In genomic region chr14:89430271-89430620, GRCh38 we compare ENCODE assay signal across 9 cellular contexts. TPM values are rescaled to one million over a fixed set of nuclear protein-coding genes. Genes with fewer than 3 reads are reported as not detected.
DNase-seq lines count a peak whose midpoint lies in the region; ATAC-seq and TF ChIP-seq lines count a peak whose summit lies in the region.
"Had no signal": no experiment of that assay in that cellular context is flagged by ENCODE, and none has a peak within 500 bp of the region (broad histone marks: within the 10 kb centered on the region; RNA-seq: fewer than 3 reads in every experiment).

No MANE protein-coding gene starts in this region.

- in situ Hi-C loops in KBM-7 (cut with MboI; ENCODE audit: low pct_unique_long_range_greater_than_20kb, low sequenced_read_pairs), result no loop called here

- no peaks in the 10 kb centered on the region for H3K36me3 ChIP-seq in SK-N-SH (replicated peaks in 1 of 2; ENCODE audit: control insufficient read depth in 1 of 2, insufficient read depth in 2 of 2, low read length in 1 of 2)
- H3K36me3 ChIP-seq in effector memory CD4-positive, alpha-beta T cell (ENCODE audit: control insufficient read depth, insufficient read depth, low read length), result no peaks in the 10 kb centered on the region
- no peaks in the 10 kb centered on the region for H3K36me3 ChIP-seq in spleen

- CTCF ChIA-PET in SK-N-SH (lab: Yijun Ruan, JAX), result interaction anchor here (1.4 to 1.5 kb wide), 2 partner anchors 12 to 21 kb away, joined by 3 to 4 read pairs; no protein-coding TSS in a partner anchor

- TF ChIP-seq POLR2A in spleen (IDR thresholded peaks at IDR 0.05) (no peak), lower leg skin (IDR thresholded peaks at IDR 0.05) (no peak)

- peak overlapping the region; percentile 28; the same call in 1 of the 2 replicates for H3K9ac ChIP-seq in SK-N-SH

- H3K4me3 ChIP-seq in SK-N-SH (ENCODE audit: low read depth in 2 of 2, low read length in 1 of 2) (peak overlapping the region in 1 of 2 experiments; percentile 35; a peak in 1 of 4 replicates), HL-60 (replicated peaks; ENCODE audit: insufficient read depth, low read length) (no peak overlapping the region), spleen (peak overlapping the region; percentile 6 to 61 (median 31)), lower leg skin (ENCODE audit: low read depth, poor library complexity, severe bottlenecking) (no peak overlapping the region)
- H3K4me3 ChIP-seq in effector memory CD4-positive, alpha-beta T cell (ENCODE audit: insufficient read depth, low read depth, low read length, poor library complexity, severe bottlenecking), result peak overlapping the region; percentile 36
- H3K4me3 ChIP-seq: A549 had no signal

- H3K9me3 ChIP-seq in SK-N-SH (no peaks in the 10 kb centered on the region), spleen (no peaks in the 10 kb centered on the region)
- no peaks in the 10 kb centered on the region for H3K9me3 ChIP-seq in effector memory CD4-positive, alpha-beta T cell (ENCODE audit: control insufficient read depth, low read length)
- H3K9me3 ChIP-seq: A549 had no signal

- no peak for TF ChIP-seq EP300 in SK-N-SH (IDR thresholded peaks at IDR 0.05; ENCODE audit: borderline replicate concordance in 1 of 2, low read depth in 1 of 2, low read length in 1 of 2)

- peaks cover 19 to 30% of the 10 kb centered on the region in 2 experiments for H3K4me1 ChIP-seq in SK-N-SH (ENCODE audit: control insufficient read depth in 1 of 2, insufficient read depth in 2 of 2, low read depth in 1 of 2, low read length in 1 of 2)
- H3K4me1 ChIP-seq in effector memory CD4-positive, alpha-beta T cell (ENCODE audit: control insufficient read depth, insufficient read depth, low read length, poor library complexity, severe bottlenecking), result peaks cover 13% of the 10 kb centered on the region
- H3K4me1 ChIP-seq in spleen, result peaks cover 16 to 91% (median 53%) of the 10 kb centered on the region in 6 donors
- H3K4me1 ChIP-seq: A549 had no signal

- DNase-seq in SK-N-SH, result no peak
- no peak for DNase-seq in HL-60 (ENCODE audit: low read depth in 1 of 2, low spot score in 1 of 2)
- no peak for DNase-seq in effector memory CD4-positive, alpha-beta T cell
- DNase-seq in spleen, result no peak
- no peak for DNase-seq in KBM-7
- no peak for DNase-seq in lower leg skin (ENCODE audit: low spot score in 2 of 2)
- no peak for DNase-seq in GM20000 (ENCODE audit: low spot score)

- peak overlapping the region; percentile 57 to 81 for H3K27ac ChIP-seq in SK-N-SH (ENCODE audit: low read depth in 2 of 2, low read length in 1 of 2)
- peak overlapping the region; percentile 52 for H3K27ac ChIP-seq in HL-60 (replicated peaks)
- H3K27ac ChIP-seq in effector memory CD4-positive, alpha-beta T cell (ENCODE audit: insufficient read depth, low read length, poor library complexity, severe bottlenecking), result peak overlapping the region; percentile 61
- peak overlapping the region; percentile 55 to 88 (median 86) for H3K27ac ChIP-seq in spleen
- H3K27ac ChIP-seq: A549 had no signal

- no peaks in the 10 kb centered on the region; the same call in 1 of the 2 replicates for H3K79me2 ChIP-seq in SK-N-SH (ENCODE audit: insufficient read depth)

- no peak for TF ChIP-seq CTCF in SK-N-SH (IDR thresholded peaks at IDR 0.05)
- no peak for TF ChIP-seq CTCF in HL-60 (IDR thresholded peaks at IDR 0.05; ENCODE audit: insufficient read depth, low read length)
- TF ChIP-seq CTCF in spleen (IDR thresholded peaks at IDR 0.05 in 8 of 11, conservative IDR thresholded peaks at IDR 0.05 in 3 of 11), result no peak
- TF ChIP-seq CTCF in lower leg skin (IDR thresholded peaks at IDR 0.05), result no peak
- no peak for TF ChIP-seq CTCF in GM20000 (IDR thresholded peaks at IDR 0.05; ENCODE audit: extremely low read depth, missing control alignments)

- H3K4me2 ChIP-seq in SK-N-SH, result peak overlapping the region; percentile 61
- H3K4me2 ChIP-seq: A549 had no signal

- 32% methylated on average over 1 of the region's 1 CpG for WGBS in SK-N-SH (ENCODE audit: low lambda C conversion rate)
- 6 to 21% (median 13%) methylated on average over 1 of the region's 1 CpG for WGBS in spleen, 5 donors
- 18 to 24% methylated on average over 1 of the region's 1 CpG for WGBS in lower leg skin, 2 donors

- ATAC-seq in SK-N-SH treated with all-trans-retinoic acid at 6 μM for 48 hours, result no peak; the same call in 2 of the 3 replicates
- ATAC-seq: A549 had no signal

- H3K27me3 ChIP-seq in SK-N-SH (ENCODE audit: insufficient read depth), result no peaks in the 10 kb centered on the region
- no peaks in the 10 kb centered on the region for H3K27me3 ChIP-seq in HL-60 (ENCODE audit: insufficient read depth, poor library complexity, severe bottlenecking)
- no peaks in the 10 kb centered on the region for H3K27me3 ChIP-seq in effector memory CD4-positive, alpha-beta T cell (replicated peaks; ENCODE audit: control insufficient read depth, insufficient read depth, low read length, poor library complexity, severe bottlenecking)
- H3K27me3 ChIP-seq in spleen (replicated peaks in 1 of 7), result no peaks in the 10 kb centered on the region

- H3F3A ChIP-seq in SK-N-SH (replicated peaks; ENCODE audit: insufficient read depth), result peaks cover 25% of the 10 kb centered on the region

- intact Hi-C loops in spleen (cut with DNase I; ENCODE audit: low total_unique reads), result no loop called here
- intact Hi-C loops in lower leg skin (cut with DNase I; ENCODE audit: low total_unique reads), result no loop called here

- H2AFZ ChIP-seq in SK-N-SH (ENCODE audit: low read depth), result peak overlapping the region; percentile 9; the same call in 1 of the 2 replicates

- no peaks in the 10 kb centered on the region for H3K9me2 ChIP-seq in SK-N-SH

- no peaks in the 10 kb centered on the region for H4K20me1 ChIP-seq in SK-N-SH (ENCODE audit: insufficient read depth)

- POLR2A ChIA-PET in SK-N-SH (lab: Yijun Ruan, JAX), result interaction anchor here (1.4 kb wide), 1 partner anchor 605 kb away, joined by 3 read pairs; no protein-coding TSS in a partner anchor

- no peak for TF ChIP-seq RAD21 in SK-N-SH (IDR thresholded peaks at IDR 0.05; ENCODE audit: low read length)

TF ChIP-seq in SK-N-SH, 30 proteins besides CTCF, POLR2A, EP300 and RAD21 (continues in another document):
- TF ChIP-seq RXRA (IDR thresholded peaks at IDR 0.05; ENCODE audit: borderline replicate concordance, low read depth), result no peak
- TF ChIP-seq FOXJ3 (CRISPR knock-in tag; IDR thresholded peaks at IDR 0.05), result no peak
- no peak for TF ChIP-seq NFIC (IDR thresholded peaks at IDR 0.05; ENCODE audit: borderline replicate concordance)
- TF ChIP-seq MAX (IDR thresholded peaks at IDR 0.05; ENCODE audit: low read depth), result no peak
- TF ChIP-seq GABPA (IDR thresholded peaks at IDR 0.05; ENCODE audit: low read depth), result no peak
- TF ChIP-seq RFX5 (IDR thresholded peaks at IDR 0.05; ENCODE audit: low read length), result no peak
- TF ChIP-seq FOXM1 (IDR thresholded peaks at IDR 0.05; ENCODE audit: low read depth), result no peak
- TF ChIP-seq MXI1 (IDR thresholded peaks at IDR 0.05; ENCODE audit: low read depth, low read length), result no peak
- TF ChIP-seq TAF1 (IDR thresholded peaks at IDR 0.05; ENCODE audit: borderline replicate concordance, low read depth, low read length), result no peak
- TF ChIP-seq RCOR1 (IDR thresholded peaks at IDR 0.05; ENCODE audit: low read length), result no peak

TF ChIP-seq in SK-N-SH treated with all-trans-retinoic acid at 6 μM for 48 hours, 23 proteins besides CTCF, POLR2A, EP300 and RAD21 (continues in another document):
- TF ChIP-seq ZFP3 (CRISPR knock-in tag; IDR thresholded peaks at IDR 0.05) (no peak), ESRRG (CRISPR knock-in tag; IDR thresholded peaks at IDR 0.05) (no peak), SNAI2 (CRISPR knock-in tag; IDR thresholded peaks at IDR 0.05) (no peak), ZFP30 (CRISPR knock-in tag; IDR thresholded peaks at IDR 0.05) (no peak), BACH2 (CRISPR knock-in tag; IDR thresholded peaks at IDR 0.05; ENCODE audit: borderline replicate concordance) (no peak), PATZ1 (CRISPR knock-in tag; IDR thresholded peaks at IDR 0.05; ENCODE audit: borderline replicate concordance) (no peak), ISL1 (CRISPR knock-in tag; IDR thresholded peaks at IDR 0.05) (no peak), TOX (CRISPR knock-in tag; IDR thresholded peaks at IDR 0.05; ENCODE audit: borderline replicate concordance) (no peak), ZNF565 (CRISPR knock-in tag; conservative IDR thresholded peaks at IDR 0.05; ENCODE audit: low read depth) (no peak)

RNA-seq across cellular contexts. Expression of gene FOXN3, which starts 13.2 kb away (rescaled TPM):
- 9.8 and 12.0 TPM in 2 replicates for polyA plus RNA-seq in SK-N-SH (2012; rRNA removed)
- polyA plus RNA-seq in SK-N-SH (2012; cell fraction: cytosol; rRNA removed), result 10.5 and 11.9 TPM in 2 replicates
- 9.6 and 9.8 TPM in 2 replicates for polyA plus RNA-seq in SK-N-SH (2012; cell fraction: nucleus; rRNA removed)
- total RNA-seq in spleen, result 100 to 1,000 TPM in 5 of 7 donors, 10 to 100 TPM in 2; 76.4 to 121 (median 105) TPM
- polyA plus RNA-seq in spleen, result 10 to 100 TPM in 1 of 3 donors, 1 to 10 TPM in 2; 9.2 to 12.7 (median 9.3) TPM
- 100 to 1,000 TPM; 118 to 211 (median 167) TPM for total RNA-seq in lower leg skin

Comparison
In these comparisons a context has a peak if more than half of its experiments do, and no peak if none do; other contexts are left out.
1. H3K4me3 ChIP-seq: peak in effector memory CD4-positive, alpha-beta T cell (single experiment) and spleen (8 of 8); none in HL-60 (single experiment) and lower leg skin (single experiment).
2. Peak in every context shown above with its lines, with median percentiles within 50 percentile points of each other: H3K27ac ChIP-seq.